ENCODE assay signal across 1 cellular context in genomic region chr17:67636312-67636711, GRCh38.
TF ChIP-seq lines count a peak whose summit lies in the region.

No MANE protein-coding gene starts in this region.

TF ChIP-seq in WTC11, 78 proteins besides CTCF, POLR2A, EP300 and RAD21 (continued from another document):
- TF ChIP-seq, protein P1, sequence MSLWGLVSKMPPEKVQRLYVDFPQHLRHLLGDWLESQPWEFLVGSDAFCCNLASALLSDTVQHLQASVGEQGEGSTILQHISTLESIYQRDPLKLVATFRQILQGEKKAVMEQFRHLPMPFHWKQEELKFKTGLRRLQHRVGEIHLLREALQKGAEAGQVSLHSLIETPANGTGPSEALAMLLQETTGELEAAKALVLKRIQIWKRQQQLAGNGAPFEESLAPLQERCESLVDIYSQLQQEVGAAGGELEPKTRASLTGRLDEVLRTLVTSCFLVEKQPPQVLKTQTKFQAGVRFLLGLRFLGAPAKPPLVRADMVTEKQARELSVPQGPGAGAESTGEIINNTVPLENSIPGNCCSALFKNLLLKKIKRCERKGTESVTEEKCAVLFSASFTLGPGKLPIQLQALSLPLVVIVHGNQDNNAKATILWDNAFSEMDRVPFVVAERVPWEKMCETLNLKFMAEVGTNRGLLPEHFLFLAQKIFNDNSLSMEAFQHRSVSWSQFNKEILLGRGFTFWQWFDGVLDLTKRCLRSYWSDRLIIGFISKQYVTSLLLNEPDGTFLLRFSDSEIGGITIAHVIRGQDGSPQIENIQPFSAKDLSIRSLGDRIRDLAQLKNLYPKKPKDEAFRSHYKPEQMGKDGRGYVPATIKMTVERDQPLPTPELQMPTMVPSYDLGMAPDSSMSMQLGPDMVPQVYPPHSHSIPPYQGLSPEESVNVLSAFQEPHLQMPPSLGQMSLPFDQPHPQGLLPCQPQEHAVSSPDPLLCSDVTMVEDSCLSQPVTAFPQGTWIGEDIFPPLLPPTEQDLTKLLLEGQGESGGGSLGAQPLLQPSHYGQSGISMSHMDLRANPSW (CRISPR knock-in tag; conservative IDR thresholded peaks at IDR 0.05; ENCODE audit: low read depth), result no peak
- TF ChIP-seq ZBTB21 (CRISPR knock-in tag; IDR thresholded peaks at IDR 0.05; ENCODE audit: borderline replicate concordance) (no peak), PRRX2 (CRISPR knock-in tag; IDR thresholded peaks at IDR 0.05) (no peak), MYBL2 (CRISPR knock-in tag; IDR thresholded peaks at IDR 0.05) (no peak), NFATC4 (CRISPR knock-in tag; IDR thresholded peaks at IDR 0.05) (no peak), ZNF396 (CRISPR knock-in tag; IDR thresholded peaks at IDR 0.05; ENCODE audit: borderline replicate concordance) (no peak), ZMAT4 (CRISPR knock-in tag; IDR thresholded peaks at IDR 0.05) (no peak), GTF2I (CRISPR knock-in tag; conservative IDR thresholded peaks at IDR 0.05) (no peak)
- TF ChIP-seq, protein P2, sequence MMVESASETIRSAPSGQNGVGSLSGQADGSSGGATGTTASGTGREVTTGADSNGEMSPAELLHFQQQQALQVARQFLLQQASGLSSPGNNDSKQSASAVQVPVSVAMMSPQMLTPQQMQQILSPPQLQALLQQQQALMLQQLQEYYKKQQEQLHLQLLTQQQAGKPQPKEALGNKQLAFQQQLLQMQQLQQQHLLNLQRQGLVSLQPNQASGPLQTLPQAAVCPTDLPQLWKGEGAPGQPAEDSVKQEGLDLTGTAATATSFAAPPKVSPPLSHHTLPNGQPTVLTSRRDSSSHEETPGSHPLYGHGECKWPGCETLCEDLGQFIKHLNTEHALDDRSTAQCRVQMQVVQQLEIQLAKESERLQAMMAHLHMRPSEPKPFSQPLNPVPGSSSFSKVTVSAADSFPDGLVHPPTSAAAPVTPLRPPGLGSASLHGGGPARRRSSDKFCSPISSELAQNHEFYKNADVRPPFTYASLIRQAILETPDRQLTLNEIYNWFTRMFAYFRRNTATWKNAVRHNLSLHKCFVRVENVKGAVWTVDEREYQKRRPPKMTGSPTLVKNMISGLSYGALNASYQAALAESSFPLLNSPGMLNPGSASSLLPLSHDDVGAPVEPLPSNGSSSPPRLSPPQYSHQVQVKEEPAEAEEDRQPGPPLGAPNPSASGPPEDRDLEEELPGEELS (CRISPR knock-in tag; IDR thresholded peaks at IDR 0.05), result no peak
